Comparison of ENCODE assay signal across 1 cellular context in genomic region chrX:78124304-78124703, GRCh38.
TF ChIP-seq lines count a peak whose summit lies in the region.

No MANE protein-coding gene starts in this region.

TF ChIP-seq in GM12878, 131 proteins besides CTCF, POLR2A, EP300 and RAD21:
- TF ChIP-seq RB1 (IDR thresholded peaks at IDR 0.05; ENCODE audit: borderline replicate concordance) (no peak), STAT3 (IDR thresholded peaks at IDR 0.05; ENCODE audit: low read depth, low read length) (no peak), KLF5 (IDR thresholded peaks at IDR 0.05; ENCODE audit: partially characterized antibody) (no peak), ZNF384 (IDR thresholded peaks at IDR 0.05; ENCODE audit: borderline replicate concordance, low read depth, low read length) (no peak), REST (IDR thresholded peaks at IDR 0.05; ENCODE audit: low read depth, low read length) (no peak), E4F1 (IDR thresholded peaks at IDR 0.05; ENCODE audit: borderline replicate concordance, partially characterized antibody) (no peak), HCFC1 (IDR thresholded peaks at IDR 0.05; ENCODE audit: low read length) (no peak), MXI1 (IDR thresholded peaks at IDR 0.05; ENCODE audit: low read depth, low read length) (no peak), ZBTB33 (IDR thresholded peaks at IDR 0.05) (no peak), SRF (IDR thresholded peaks at IDR 0.05; ENCODE audit: low read depth in 2 of 2, low read length in 2 of 2) (no peak), STAT1 (conservative IDR thresholded peaks at IDR 0.05) (no peak)
